1 cellular context compared by ENCODE assay signal in genomic region chr1:203507836-203508235, GRCh38.
TF ChIP-seq lines count a peak whose summit lies in the region.

No MANE protein-coding gene starts in this region.

TF ChIP-seq in A549, 52 proteins besides CTCF, POLR2A, EP300 and RAD21 (continued from another document):
- TF ChIP-seq CHD4 (IDR thresholded peaks at IDR 0.05; ENCODE audit: borderline replicate concordance), result no peak
- TF ChIP-seq NFE2L2 (conservative IDR thresholded peaks at IDR 0.05; ENCODE audit: low read length), result no peak
- TF ChIP-seq TFCP2L1 (CRISPR knock-in tag; IDR thresholded peaks at IDR 0.05), result no peak
- TF ChIP-seq FOXS1 (CRISPR knock-in tag; IDR thresholded peaks at IDR 0.05), result no peak
- no peak for TF ChIP-seq HOXA7 (CRISPR knock-in tag; IDR thresholded peaks at IDR 0.05)
- no peak for TF ChIP-seq SREBF2 (IDR thresholded peaks at IDR 0.05)
- no peak for TF ChIP-seq EHF (CRISPR knock-in tag; IDR thresholded peaks at IDR 0.05)
- TF ChIP-seq CEBPB (IDR thresholded peaks at IDR 0.05), result no peak
- no peak for TF ChIP-seq FOSB (CRISPR knock-in tag; IDR thresholded peaks at IDR 0.05)
- no peak for TF ChIP-seq BCL3 (IDR thresholded peaks at IDR 0.05)
- no peak for TF ChIP-seq HOXB13 (CRISPR knock-in tag; IDR thresholded peaks at IDR 0.05; ENCODE audit: low read depth)
- TF ChIP-seq ZSCAN20 (CRISPR knock-in tag; IDR thresholded peaks at IDR 0.05), result no peak
- TF ChIP-seq HES2 (IDR thresholded peaks at IDR 0.05), result no peak
